ENCODE assay signal across 14 cellular contexts in the genomic region with DNA sequence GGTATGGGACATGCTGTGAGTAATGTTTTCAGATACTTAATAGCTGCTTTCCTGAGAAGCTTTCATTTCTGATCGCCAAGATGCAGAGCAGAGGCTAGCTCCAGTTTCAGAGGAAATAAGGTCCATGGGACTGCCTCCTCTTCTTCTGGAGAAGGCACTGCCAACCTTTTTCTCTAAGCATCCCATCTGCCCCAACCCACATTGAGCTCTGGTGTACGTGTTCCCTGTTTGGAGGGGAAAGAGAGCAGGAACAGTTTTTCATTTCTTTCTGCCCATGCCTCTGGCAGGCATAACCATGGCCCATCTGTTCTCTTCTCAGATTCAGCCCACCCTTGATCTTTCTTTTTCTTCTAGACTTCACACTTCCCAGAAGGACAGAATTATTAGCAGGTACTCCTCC.
DNase-seq lines count a peak whose midpoint lies in the region; ATAC-seq lines count a peak whose summit lies in the region.
"Had no signal": no experiment of that assay in that cellular context is flagged by ENCODE, and none has a peak within 500 bp of the region (broad histone marks: within the 10 kb centered on the region; RNA-seq: fewer than 3 reads in every experiment).

No MANE protein-coding gene starts in this region.

- intact Hi-C loops in posterior cingulate gyrus (cut with DNase I): no loop called here
- intact Hi-C loops in head of caudate nucleus (cut with DNase I): no loop called here

- peak; percentile 63 for DNase-seq in DMS 273 (lab: John Stamatoyannopoulos, UW; ENCODE audit: unreplicated experiment)
- DNase-seq in NCI-H2171 (lab: John Stamatoyannopoulos, UW): peak; percentile 42
- DNase-seq in cerebellar cortex (ENCODE audit: low spot score): peak; percentile 2
- peak in 6 of 10 donors; percentile 10 to 75 (median 30) for DNase-seq in posterior cingulate gyrus
- DNase-seq in head of caudate nucleus: no peak
- DNase-seq in ecto neural progenitor cell (ENCODE audit: low spot score): no peak
- DNase-seq: BE2C; C1 segment of cervical spinal cord; CD4-positive, CD25-positive, alpha-beta regulatory T cell; DMS53; DND-41; EL; H9 had no signal

- no peak for ATAC-seq in GM19324 (IDR thresholded peaks at IDR 0.05; ENCODE audit: low FRiP score, unreplicated experiment)

Comparison
In these comparisons a context has a peak if more than half of its experiments do, and no peak if none do; other contexts are left out.
1. DNase-seq: peak in DMS 273 (single experiment), NCI-H2171 (single experiment), cerebellar cortex (single experiment) and posterior cingulate gyrus (6 of 10); none in head of caudate nucleus (0 of 42) and ecto neural progenitor cell (single experiment).